Comparison of ENCODE assay signal across 17 cellular contexts in the genomic region with DNA sequence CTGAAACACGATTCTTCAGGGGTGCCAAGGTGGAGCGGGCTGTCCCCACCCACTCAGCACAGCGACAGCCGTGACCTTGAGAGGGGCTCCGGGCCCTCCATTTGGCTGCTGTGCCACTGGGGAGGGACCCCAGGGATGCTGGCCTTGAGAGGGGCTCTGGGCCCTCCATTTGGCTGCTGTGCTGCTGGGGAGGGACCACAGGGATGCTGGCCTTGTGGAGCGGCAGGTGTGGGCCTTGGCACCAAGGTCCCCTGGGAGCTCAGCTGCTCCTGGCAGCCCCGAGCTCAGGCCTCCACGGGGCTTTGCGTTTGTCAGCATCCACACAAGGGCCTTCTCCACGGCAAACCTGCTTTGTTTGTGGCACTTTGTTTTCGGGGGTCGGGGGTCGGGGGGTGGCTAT.
"Had no signal": no experiment of that assay in that cellular context is flagged by ENCODE, and none has a peak within 500 bp of the region (broad histone marks: within the 10 kb centered on the region; RNA-seq: fewer than 3 reads in every experiment).

No MANE protein-coding gene starts in this region.

- H3K9me3 ChIP-seq: ascending aorta, breast epithelium, gastrocnemius medialis, heart left ventricle, left lung, psoas muscle, right lobe of liver, stomach, thoracic aorta had no signal

- H3K4me1 ChIP-seq: ascending aorta, breast epithelium, gastrocnemius medialis, heart left ventricle, left lung, psoas muscle, right lobe of liver had no signal

- H3K4me3 ChIP-seq: ascending aorta, breast epithelium, gastrocnemius medialis, heart left ventricle, left lung, psoas muscle, right lobe of liver, stomach, thoracic aorta had no signal

- H3K27ac Mint-ChIP-seq: activated B cell treated with CpG ODN at 0.5 μM for 24 hours; activated CD4-positive, alpha-beta T cell treated with anti-CD3 and anti-CD28 coated beads, Interleukin-2, amount 10 ng/mL, durations not matched to agents 7 days and 5 days; activated T-helper 1 cell treated with anti-CD3 and anti-CD28 coated beads, Interleukin-12 subunit alpha, Interleukin-12 subunit beta, Interleukin-2, Interleukin-4 antibody, amounts not matched to agents 30 ng/mL and 10 ng/mL and 1 ng/mL, durations not matched to agents 14 hours and 24 hours and 36 hours; nephron; T-helper 17 cell had no signal

- H3K4me1 Mint-ChIP-seq: activated CD4-positive, alpha-beta T cell treated with anti-CD3 and anti-CD28 coated beads, Interleukin-2, amount 10 ng/mL, durations not matched to agents 7 days and 5 days; nephron had no signal

- ATAC-seq: gastrocnemius medialis, heart left ventricle, left lung, psoas muscle, T-helper 17 cell had no signal

- H3K27me3 ChIP-seq: ascending aorta had no signal

- DNase-seq: activated B cell treated with CpG ODN at 0.5 μM for 24 hours; activated CD4-positive, alpha-beta T cell treated with anti-CD3 and anti-CD28 coated beads, Interleukin-2, amount 10 ng/mL, durations not matched to agents 7 days and 5 days; activated naive CD4-positive, alpha-beta T cell treated with Interleukin-2 at 50 U/mL for 16 hours; erythroblast; gastrocnemius medialis; heart left ventricle; occipital lobe; right lobe of liver; stomach; T-helper 17 cell had no signal

- H3K4me3 Mint-ChIP-seq: activated B cell treated with CpG ODN at 0.5 μM for 24 hours; activated CD4-positive, alpha-beta T cell treated with anti-CD3 and anti-CD28 coated beads, Interleukin-2, amount 10 ng/mL, durations not matched to agents 7 days and 5 days; activated T-helper 1 cell treated with anti-CD3 and anti-CD28 coated beads, Interleukin-12 subunit alpha, Interleukin-12 subunit beta, Interleukin-2, Interleukin-4 antibody, amounts not matched to agents 30 ng/mL and 10 ng/mL and 1 ng/mL, durations not matched to agents 14 hours and 24 hours and 36 hours; nephron; T-helper 17 cell had no signal

- H3K36me3 ChIP-seq: ascending aorta, breast epithelium, gastrocnemius medialis, heart left ventricle, left lung, right lobe of liver, stomach, thoracic aorta had no signal

- H3K27ac ChIP-seq: ascending aorta, breast epithelium, gastrocnemius medialis, heart left ventricle, left lung, psoas muscle, right lobe of liver, stomach, thoracic aorta had no signal

- H3K9me3 Mint-ChIP-seq: activated B cell treated with CpG ODN at 0.5 μM for 24 hours; activated CD4-positive, alpha-beta T cell treated with anti-CD3 and anti-CD28 coated beads, Interleukin-2, amount 10 ng/mL, durations not matched to agents 7 days and 5 days; activated T-helper 1 cell treated with anti-CD3 and anti-CD28 coated beads, Interleukin-12 subunit alpha, Interleukin-12 subunit beta, Interleukin-2, Interleukin-4 antibody, amounts not matched to agents 30 ng/mL and 10 ng/mL and 1 ng/mL, durations not matched to agents 14 hours and 24 hours and 36 hours; nephron had no signal
